In genomic region chr1:76543495-76543894, GRCh38 we compare ENCODE assay signal across 35 cellular contexts.
"Had no signal": no experiment of that assay in that cellular context is flagged by ENCODE, and none has a peak within 500 bp of the region (broad histone marks: within the 10 kb centered on the region; RNA-seq: fewer than 3 reads in every experiment).

No MANE protein-coding gene starts in this region.

- H3K4me3 Mint-ChIP-seq: activated B cell treated with CpG ODN at 0.5 μM for 24 hours; activated CD4-positive, alpha-beta memory T cell treated with anti-CD3 and anti-CD28 coated beads for 36 hours; activated CD4-positive, alpha-beta T cell treated with anti-CD3 and anti-CD28 coated beads, Interleukin-2, amount 10 ng/mL, durations not matched to agents 24 days and 14 days; activated CD8-positive, alpha-beta T cell treated with anti-CD3 and anti-CD28 coated beads for 36 hours; activated naive CD4-positive, alpha-beta T cell treated with anti-CD3 and anti-CD28 coated beads, Interleukin-2, amount 10 ng/mL, durations not matched to agents 7 days and 5 days; activated naive CD4-positive, alpha-beta T cell treated with anti-CD3 and anti-CD28 coated beads, Interleukin-2, amount 50 U/mL, for 24 hours; activated naive CD8-positive, alpha-beta T cell; activated naive CD8-positive, alpha-beta T cell treated with anti-CD3 and anti-CD28 coated beads, Interleukin-2, amount 10 ng/mL, durations not matched to agents 7 days and 5 days; activated naive CD8-positive, alpha-beta T cell treated with anti-CD3 and anti-CD28 coated beads, Interleukin-2, amount 50 U/mL, for 24 hours; activated T-cell treated with anti-CD3 and anti-CD28 coated beads, Interleukin-2, amount 50 U/mL, for 4 hours; activated T-cell treated with anti-CD3 and anti-CD28 coated beads, Interleukin-2, amount 50 U/mL, for 72 hours; activated T-helper 1 cell treated with anti-CD3 and anti-CD28 coated beads, Interleukin-12 subunit alpha, Interleukin-12 subunit beta, Interleukin-2, Interleukin-4 antibody, amounts not matched to agents 30 ng/mL and 10 ng/mL and 1 ng/mL, durations not matched to agents 14 hours and 24 hours and 36 hours; activated T-helper 17 cell treated with anti-CD3 and anti-CD28 coated beads, Interleukin-2, amount 50 U/mL, for 72 hours; brain; central memory CD8-positive, alpha-beta T cell; T-helper 1 cell treated with Interleukin-12 subunit alpha and Interleukin-12 subunit beta and Interleukin-4 antibody, amounts not matched to agents 30 μg/mL and 1 μg/mL, for 36 hours; T-helper 2 cell treated with Interferon-gamma antibody and Interleukin-4, amounts not matched to agents 5 μg/mL and 100 μg/mL, for 36 hours had no signal

- H3K4me1 Mint-ChIP-seq: activated CD4-positive, alpha-beta T cell treated with anti-CD3 and anti-CD28 coated beads, Interleukin-2, amount 10 ng/mL, durations not matched to agents 24 days and 14 days; activated naive CD4-positive, alpha-beta T cell treated with anti-CD3 and anti-CD28 coated beads, Interleukin-2, amount 10 ng/mL, durations not matched to agents 7 days and 5 days; activated naive CD4-positive, alpha-beta T cell treated with anti-CD3 and anti-CD28 coated beads, Interleukin-2, amount 50 U/mL, for 24 hours; activated naive CD8-positive, alpha-beta T cell treated with anti-CD3 and anti-CD28 coated beads, Interleukin-2, amount 10 ng/mL, durations not matched to agents 7 days and 5 days; activated naive CD8-positive, alpha-beta T cell treated with anti-CD3 and anti-CD28 coated beads, Interleukin-2, amount 50 U/mL, for 24 hours; activated T-helper 17 cell treated with anti-CD3 and anti-CD28 coated beads, Interleukin-2, amount 50 U/mL, for 72 hours; central memory CD8-positive, alpha-beta T cell had no signal

- H3K9me3 Mint-ChIP-seq: activated naive CD4-positive, alpha-beta T cell treated with anti-CD3 and anti-CD28 coated beads, Interleukin-2, amount 10 ng/mL, durations not matched to agents 7 days and 5 days; activated naive CD4-positive, alpha-beta T cell treated with anti-CD3 and anti-CD28 coated beads, Interleukin-2, amount 50 U/mL, for 24 hours; activated naive CD8-positive, alpha-beta T cell treated with anti-CD3 and anti-CD28 coated beads, Interleukin-2, amount 50 U/mL, for 24 hours; activated T-helper 17 cell treated with anti-CD3 and anti-CD28 coated beads, Interleukin-2, amount 50 U/mL, for 72 hours; central memory CD8-positive, alpha-beta T cell; T-helper 1 cell treated with Interleukin-12 subunit alpha and Interleukin-12 subunit beta and Interleukin-4 antibody, amounts not matched to agents 30 μg/mL and 1 μg/mL, for 36 hours; T-helper 2 cell treated with Interferon-gamma antibody and Interleukin-4, amounts not matched to agents 5 μg/mL and 100 μg/mL, for 36 hours had no signal

- H3K36me3 Mint-ChIP-seq: activated CD4-positive, alpha-beta memory T cell treated with anti-CD3 and anti-CD28 coated beads for 36 hours; activated naive CD4-positive, alpha-beta T cell treated with anti-CD3 and anti-CD28 coated beads, Interleukin-2, amount 10 ng/mL, durations not matched to agents 7 days and 5 days; activated naive CD4-positive, alpha-beta T cell treated with anti-CD3 and anti-CD28 coated beads, Interleukin-2, amount 50 U/mL, for 24 hours; activated naive CD8-positive, alpha-beta T cell; activated naive CD8-positive, alpha-beta T cell treated with anti-CD3 and anti-CD28 coated beads, Interleukin-2, amount 10 ng/mL, durations not matched to agents 7 days and 5 days had no signal

- H3K27ac Mint-ChIP-seq: activated B cell treated with CpG ODN at 0.5 μM for 24 hours; activated CD4-positive, alpha-beta memory T cell treated with anti-CD3 and anti-CD28 coated beads for 36 hours; activated CD4-positive, alpha-beta T cell treated with anti-CD3 and anti-CD28 coated beads, Interleukin-2, amount 10 ng/mL, durations not matched to agents 24 days and 14 days; activated CD8-positive, alpha-beta T cell treated with anti-CD3 and anti-CD28 coated beads for 36 hours; activated naive CD4-positive, alpha-beta T cell treated with anti-CD3 and anti-CD28 coated beads, Interleukin-2, amount 10 ng/mL, durations not matched to agents 7 days and 5 days; activated naive CD4-positive, alpha-beta T cell treated with anti-CD3 and anti-CD28 coated beads, Interleukin-2, amount 50 U/mL, for 24 hours; activated naive CD8-positive, alpha-beta T cell; activated naive CD8-positive, alpha-beta T cell treated with anti-CD3 and anti-CD28 coated beads, Interleukin-2, amount 10 ng/mL, durations not matched to agents 7 days and 5 days; activated naive CD8-positive, alpha-beta T cell treated with anti-CD3 and anti-CD28 coated beads, Interleukin-2, amount 50 U/mL, for 24 hours; activated T-cell treated with anti-CD3 and anti-CD28 coated beads, Interleukin-2, amount 50 U/mL, for 72 hours; activated T-helper 1 cell treated with anti-CD3 and anti-CD28 coated beads, Interleukin-12 subunit alpha, Interleukin-12 subunit beta, Interleukin-2, Interleukin-4 antibody, amounts not matched to agents 30 ng/mL and 10 ng/mL and 1 ng/mL, durations not matched to agents 14 hours and 24 hours and 36 hours; activated T-helper 17 cell treated with anti-CD3 and anti-CD28 coated beads, Interleukin-2, amount 50 U/mL, for 72 hours; T-helper 1 cell treated with Interleukin-12 subunit alpha and Interleukin-12 subunit beta and Interleukin-4 antibody, amounts not matched to agents 30 μg/mL and 1 μg/mL, for 36 hours; T-helper 2 cell treated with Interferon-gamma antibody and Interleukin-4, amounts not matched to agents 5 μg/mL and 100 μg/mL, for 36 hours had no signal

- DNase-seq: activated B cell treated with CpG ODN at 0.5 μM for 24 hours; activated CD4-positive, alpha-beta memory T cell treated with anti-CD3 and anti-CD28 coated beads for 36 hours; activated CD4-positive, alpha-beta T cell treated with anti-CD3 and anti-CD28 coated beads for 4 hours; activated CD4-positive, alpha-beta T cell treated with anti-CD3 and anti-CD28 coated beads, Interleukin-2, amount 10 ng/mL, durations not matched to agents 24 days and 14 days; activated CD4-positive, alpha-beta T cell treated with anti-CD3 and anti-CD28 coated beads, Interleukin-2, amount 50 U/mL, for 1 hour; activated CD4-positive, alpha-beta T cell treated with anti-CD3 and anti-CD28 coated beads, Interleukin-2, amount 50 U/mL, for 4 hours; activated CD4-positive, CD25-positive, alpha-beta regulatory T cell treated with anti-CD3 and anti-CD28 coated beads, Interleukin-2, amount 50 U/mL, for 72 hours; activated CD8-positive, alpha-beta memory T cell treated with anti-CD3 and anti-CD28 coated beads, Interleukin-2, amount 50 U/mL, for 4 hours; activated CD8-positive, alpha-beta T cell treated with anti-CD3 and anti-CD28 coated beads for 36 hours; activated effector memory CD4-positive, alpha-beta T cell treated with Interleukin-2 at 50 U/mL for 16 hours; activated gamma-delta T cell; activated naive CD4-positive, alpha-beta T cell treated with anti-CD3 and anti-CD28 coated beads, Interleukin-2, amount 10 ng/mL, durations not matched to agents 7 days and 5 days; activated naive CD4-positive, alpha-beta T cell treated with Interleukin-2 at 50 U/mL for 16 hours; activated naive CD8-positive, alpha-beta T cell treated with anti-CD3 and anti-CD28 coated beads, Interleukin-2, amount 10 ng/mL, durations not matched to agents 7 days and 5 days; activated naive CD8-positive, alpha-beta T cell treated with anti-CD3 and anti-CD28 coated beads, Interleukin-2, amount 50 U/mL, for 24 hours; activated T-cell treated with anti-CD3 and anti-CD28 coated beads for 4 hours; activated T-cell treated with anti-CD3 and anti-CD28 coated beads, Interleukin-2, amount 50 U/mL, for 1 hour; activated T-cell treated with anti-CD3 and anti-CD28 coated beads, Interleukin-2, amount 50 U/mL, for 4 hours; activated T-cell treated with anti-CD3 and anti-CD28 coated beads, Interleukin-2, amount 50 U/mL, for 72 hours; amygdala; anterior cingulate cortex; cerebellar nuclear complex; T-helper 1 cell; T-helper 2 cell; T-helper 9 cell had no signal

- H3K27me3 Mint-ChIP-seq: activated B cell treated with CpG ODN at 0.5 μM for 24 hours; activated CD4-positive, alpha-beta memory T cell treated with anti-CD3 and anti-CD28 coated beads for 36 hours; activated CD4-positive, alpha-beta T cell treated with anti-CD3 and anti-CD28 coated beads, Interleukin-2, amount 10 ng/mL, durations not matched to agents 24 days and 14 days; activated CD8-positive, alpha-beta T cell treated with anti-CD3 and anti-CD28 coated beads for 36 hours; activated naive CD4-positive, alpha-beta T cell treated with anti-CD3 and anti-CD28 coated beads, Interleukin-2, amount 10 ng/mL, durations not matched to agents 7 days and 5 days; activated naive CD4-positive, alpha-beta T cell treated with anti-CD3 and anti-CD28 coated beads, Interleukin-2, amount 50 U/mL, for 24 hours; activated naive CD8-positive, alpha-beta T cell; activated naive CD8-positive, alpha-beta T cell treated with anti-CD3 and anti-CD28 coated beads, Interleukin-2, amount 10 ng/mL, durations not matched to agents 7 days and 5 days; activated T-helper 17 cell treated with anti-CD3 and anti-CD28 coated beads, Interleukin-2, amount 50 U/mL, for 72 hours; central memory CD8-positive, alpha-beta T cell had no signal

- FAIRE-seq: bronchial epithelial cell, TTC549 had no signal
